16 cellular contexts compared by ENCODE assay signal in genomic region chr2:233705911-233706506, GRCh38. TPM values are rescaled to one million over a fixed set of nuclear protein-coding genes. Genes with fewer than 3 reads are reported as not detected.
DNase-seq lines count a peak whose midpoint lies in the region; ATAC-seq and TF ChIP-seq lines count a peak whose summit lies in the region.
"Had no signal": no experiment of that assay in that cellular context is flagged by ENCODE, and none has a peak within 500 bp of the region (broad histone marks: within the 10 kb centered on the region; RNA-seq: fewer than 3 reads in every experiment).

No MANE protein-coding gene starts in this region.

- H3K4me1 ChIP-seq in adipocyte (ENCODE audit: control insufficient read depth, insufficient read depth, low read length) (peaks cover 25% of the 10 kb centered on the region), foreskin keratinocyte (peaks cover 24% of the 10 kb centered on the region), parathyroid adenoma (no peaks in the 10 kb centered on the region)

- H3K27ac ChIP-seq in foreskin keratinocyte: peak overlapping the region; percentile 2
- no peak overlapping the region for H3K27ac ChIP-seq in parathyroid adenoma
- H3K27ac ChIP-seq: SJSA1 had no signal

- peak overlapping the region; percentile 18 for H3K4me2 ChIP-seq in parathyroid adenoma (ENCODE audit: low read length)

- peaks cover 38% of the 10 kb centered on the region for H3K36me3 Mint-ChIP-seq in Calu3 (ENCODE audit: insufficient read depth, unreplicated experiment)

- peak overlapping the region; percentile 8 for H3K4me3 Mint-ChIP-seq in Calu3 (ENCODE audit: low read depth, unreplicated experiment)

- POLR2A ChIA-PET in GM10248 (lab: Yijun Ruan, JAX): no interaction called here

- DNase-seq in Calu3: peak; percentile 80
- peak; percentile 68 for DNase-seq in adipocyte (ENCODE audit: low read depth)
- DNase-seq in foreskin keratinocyte: peak; percentile 58 to 77
- DNase-seq in GM10248 (ENCODE audit: extremely low spot score): no peak
- DNase-seq in cerebellar cortex (ENCODE audit: low spot score): no peak
- DNase-seq: activated CD4-positive, alpha-beta T cell treated with anti-CD3 and anti-CD28 coated beads, Interleukin-2, amount 50 U/mL, for 4 hours; activated T-cell treated with anti-CD3 and anti-CD28 coated beads, Interleukin-2, amount 50 U/mL, for 48 hours; cerebellar nuclear complex; NCI-H1105; NCI-H2171; stimulated activated CD4-positive, alpha-beta T cell treated with anti-CD3 and anti-CD28 coated beads, Interleukin-12 subunit alpha, Interleukin-12 subunit beta, amount 100 ng/mL, for 4 hours; stimulated activated naive CD8-positive, alpha-beta T cell treated with anti-CD3 and anti-CD28 coated beads, Interleukin-15, Interleukin-2, amounts not matched to agents 100 U/mL and 50 U/mL, for 24 hours had no signal

- BruUV-seq in Calu3 (replicated peaks; lab: Mats Ljungman, UMichigan): no TSS peak

- no peaks in the 10 kb centered on the region for H3K79me2 ChIP-seq in parathyroid adenoma

- CTCF ChIA-PET in Calu3 (lab: Charles Lee): interaction anchor here (0.7 to 1.7 kb wide), 6 partner anchors 10 to 284 kb away, joined by 3 to 7 read pairs (median 4); partner anchors contain the start of genes UGT1A1 and UGT1A6
- CTCF ChIA-PET in GM10248 (lab: Yijun Ruan, JAX): interaction anchor here (1.0 to 1.5 kb wide), 2 partner anchors 10 to 11 kb away, joined by 3 read pairs; no protein-coding TSS in a partner anchor

- no peak overlapping the region for H2AFZ ChIP-seq in parathyroid adenoma

- H3K27ac Mint-ChIP-seq in Calu3 (ENCODE audit: unreplicated experiment): peak overlapping the region; percentile 65

- peaks cover 93% of the 10 kb centered on the region for H3K4me1 Mint-ChIP-seq in Calu3 (ENCODE audit: low read depth, unreplicated experiment)

- intact Hi-C loops in Calu3 (cut with micrococcal nuclease; ENCODE audit: unreplicated experiment): loop anchor here (2.0 to 10.0 kb wide), 4 partner anchors 67 to 299 kb away; no protein-coding TSS in a partner anchor

- TF ChIP-seq CTCF in Calu3 (IDR thresholded peaks at IDR 0.05; ENCODE audit: unreplicated experiment) (no peak), foreskin keratinocyte (conservative IDR thresholded peaks at IDR 0.05) (no peak), parathyroid adenoma (IDR thresholded peaks at IDR 0.05) (no peak), GM10248 (IDR thresholded peaks at IDR 0.05; ENCODE audit: control extremely low read depth, extremely low read depth, low read depth, missing control alignments) (no peak)

- H3K4me3 ChIP-seq in adipocyte (ENCODE audit: low read length): no peak overlapping the region
- H3K4me3 ChIP-seq in parathyroid adenoma (ENCODE audit: low read depth, low read length): no peak overlapping the region
- H3K4me3 ChIP-seq: SJSA1 had no signal

- no peaks in the 10 kb centered on the region for H3K9me3 ChIP-seq in adipocyte (ENCODE audit: control insufficient read depth, low read length)
- no peaks in the 10 kb centered on the region for H3K9me3 ChIP-seq in parathyroid adenoma (ENCODE audit: control insufficient read depth, low read length)
- H3K9me3 ChIP-seq: SJSA1 had no signal

- H3K36me3 ChIP-seq in adipocyte (ENCODE audit: control insufficient read depth, insufficient read depth, low read length, severe bottlenecking) (no peaks in the 10 kb centered on the region), parathyroid adenoma (ENCODE audit: control insufficient read depth, insufficient read depth, low read length) (no peaks in the 10 kb centered on the region)
- H3K36me3 ChIP-seq: SJSA1 had no signal

- H3K9ac ChIP-seq in adipocyte (ENCODE audit: low read length) (peak overlapping the region; percentile 24), parathyroid adenoma (no peak overlapping the region)

- no peaks in the 10 kb centered on the region for H3K27me3 Mint-ChIP-seq in Calu3 (ENCODE audit: unreplicated experiment)

- no peaks in the 10 kb centered on the region for H3K9me3 Mint-ChIP-seq in Calu3 (ENCODE audit: low read depth, unreplicated experiment)

- peaks cover 3% of the 10 kb centered on the region for H3K27me3 ChIP-seq in adipocyte (replicated peaks; ENCODE audit: control insufficient read depth, insufficient read depth, low read length)
- no peaks in the 10 kb centered on the region for H3K27me3 ChIP-seq in foreskin keratinocyte
- H3K27me3 ChIP-seq in parathyroid adenoma (ENCODE audit: control insufficient read depth, insufficient read depth, low read length): no peaks in the 10 kb centered on the region
- H3K27me3 ChIP-seq: SJSA1 had no signal

- ATAC-seq in foreskin keratinocyte (peak; percentile 43), GM18858 (IDR thresholded peaks at IDR 0.05; ENCODE audit: unreplicated experiment) (no peak), HG02885 (IDR thresholded peaks at IDR 0.05; ENCODE audit: poor library complexity, unreplicated experiment) (no peak)
- ATAC-seq: stimulated activated naive CD8-positive, alpha-beta T cell treated with anti-CD3 and anti-CD28 coated beads, Interleukin-15, Interleukin-2, amounts not matched to agents 100 U/mL and 50 U/mL, for 24 hours had no signal

RNA-seq across cellular contexts. Expression of gene UGT1A5, which starts 6.7 kb away (rescaled TPM):
- total RNA-seq in Calu3 (2022): 7.1 and 7.3 TPM in 2 replicates
- 0.53 and 0.82 TPM in 2 replicates for total RNA-seq in foreskin keratinocyte
- not detected in 2 replicates for polyA plus RNA-seq in foreskin keratinocyte
- total RNA-seq: SJSA1 had no signal

RNA-seq across cellular contexts. Expression of gene UGT1A4, which starts 12.5 kb away (rescaled TPM):
- 6.1 TPM in 2 replicates for total RNA-seq in Calu3 (2022)
- 0.14 and 0.34 TPM in 2 replicates for total RNA-seq in foreskin keratinocyte
- polyA plus RNA-seq in foreskin keratinocyte: 0.06 and 0.07 TPM in 2 replicates
- total RNA-seq: SJSA1 had no signal

RNA-seq across cellular contexts. Expression of gene UGT1A6, which starts 13.3 kb away (rescaled TPM):
- total RNA-seq in Calu3 (2022): 98.0 and 116 TPM in 2 replicates
- total RNA-seq in foreskin keratinocyte: 14.0 and 15.8 TPM in 2 replicates
- 7.4 and 9.4 TPM in 2 replicates for polyA plus RNA-seq in foreskin keratinocyte
- total RNA-seq: SJSA1 had no signal

RNA-seq across cellular contexts. Expression of gene UGT1A3, which starts 22.8 kb away (rescaled TPM):
- total RNA-seq in Calu3 (2022): 5.9 and 6.0 TPM in 2 replicates
- total RNA-seq in foreskin keratinocyte: 0.14 and 0.88 TPM in 2 replicates
- 0.40 and 0.58 TPM in 2 replicates for polyA plus RNA-seq in foreskin keratinocyte
- total RNA-seq: SJSA1 had no signal

RNA-seq across cellular contexts. Expression of gene UGT1A7, which starts 24.3 kb away (rescaled TPM):
- total RNA-seq in Calu3 (2022) (7.2 and 7.8 TPM in 2 replicates), foreskin keratinocyte (0.20 and 0.21 TPM in 2 replicates)
- 0.10 and 1.2 TPM in 2 replicates for polyA plus RNA-seq in foreskin keratinocyte
- total RNA-seq: SJSA1 had no signal

Comparison
In these comparisons a context has a peak if more than half of its experiments do, and no peak if none do; other contexts are left out.
1. DNase-seq: peak in Calu3 (single experiment), adipocyte (single experiment) and foreskin keratinocyte (2 of 2); none in GM10248 (single experiment) and cerebellar cortex (single experiment).